31 cellular contexts compared by ENCODE assay signal in genomic region chr3:69141313-69141712, GRCh38. TPM values are rescaled to one million over a fixed set of nuclear protein-coding genes. Genes with fewer than 3 reads are reported as not detected.
"Had no signal": no experiment of that assay in that cellular context is flagged by ENCODE, and none has a peak within 500 bp of the region (broad histone marks: within the 10 kb centered on the region; RNA-seq: fewer than 3 reads in every experiment).

No MANE protein-coding gene starts in this region.

- H3K4me3 ChIP-seq: ascending aorta, breast epithelium, cardiac muscle cell, colonic mucosa, esophagus squamous epithelium, heart right ventricle had no signal

- FAIRE-seq: endometrium, endothelial cell of umbilical vein, frontal cortex had no signal

- H3K27me3 ChIP-seq: ascending aorta, breast epithelium, cardiac muscle cell, colonic mucosa, esophagus squamous epithelium, heart right ventricle had no signal

- H3K9me3 Mint-ChIP-seq: activated CD4-positive, alpha-beta memory T cell treated with anti-CD3 and anti-CD28 coated beads for 36 hours; activated CD4-positive, alpha-beta T cell treated with anti-CD3 and anti-CD28 coated beads, Interleukin-2, amount 10 ng/mL, durations not matched to agents 24 days and 14 days; activated T-cell treated with anti-CD3 and anti-CD28 coated beads, Interleukin-2, amount 50 U/mL, for 4 hours; activated T-helper 17 cell treated with anti-CD3 and anti-CD28 coated beads, Interleukin-2, amount 50 U/mL, for 72 hours; brain had no signal

- ATAC-seq: activated CD4-positive, alpha-beta T cell treated with anti-CD3 and anti-CD28 coated beads for 36 hours; activated T-cell treated with anti-CD3 and anti-CD28 coated beads, Interleukin-2, amount 50 U/mL, for 4 hours; activated T-helper 17 cell treated with anti-CD3 and anti-CD28 coated beads, Interleukin-2, amount 50 U/mL, for 72 hours; heart right ventricle had no signal

- H3K27ac Mint-ChIP-seq: activated CD4-positive, alpha-beta memory T cell treated with anti-CD3 and anti-CD28 coated beads for 36 hours; activated CD4-positive, alpha-beta T cell treated with anti-CD3 and anti-CD28 coated beads for 36 hours; activated CD4-positive, alpha-beta T cell treated with anti-CD3 and anti-CD28 coated beads, Interleukin-2, amount 10 ng/mL, durations not matched to agents 24 days and 14 days; activated naive CD8-positive, alpha-beta T cell; activated T-helper 17 cell treated with anti-CD3 and anti-CD28 coated beads, Interleukin-2, amount 50 U/mL, for 72 hours; brain had no signal

- H3K27ac ChIP-seq: ascending aorta, breast epithelium, cardiac muscle cell, colonic mucosa, epithelial cell of prostate, esophagus squamous epithelium, heart right ventricle had no signal

- H3K4me1 Mint-ChIP-seq: activated CD4-positive, alpha-beta T cell treated with anti-CD3 and anti-CD28 coated beads for 36 hours; activated CD4-positive, alpha-beta T cell treated with anti-CD3 and anti-CD28 coated beads, Interleukin-2, amount 10 ng/mL, durations not matched to agents 24 days and 14 days; activated T-helper 17 cell treated with anti-CD3 and anti-CD28 coated beads, Interleukin-2, amount 50 U/mL, for 72 hours had no signal

- H3K36me3 ChIP-seq: ascending aorta, breast epithelium, cardiac muscle cell, colonic mucosa, esophagus squamous epithelium, heart right ventricle had no signal

- H3K9me3 ChIP-seq: ascending aorta, breast epithelium, colonic mucosa, esophagus squamous epithelium, heart right ventricle had no signal

- H3K4me3 Mint-ChIP-seq: activated CD4-positive, alpha-beta memory T cell treated with anti-CD3 and anti-CD28 coated beads for 36 hours; activated CD4-positive, alpha-beta T cell treated with anti-CD3 and anti-CD28 coated beads for 36 hours; activated CD4-positive, alpha-beta T cell treated with anti-CD3 and anti-CD28 coated beads, Interleukin-2, amount 10 ng/mL, durations not matched to agents 24 days and 14 days; activated naive CD8-positive, alpha-beta T cell; activated T-cell treated with anti-CD3 and anti-CD28 coated beads, Interleukin-2, amount 50 U/mL, for 4 hours; activated T-helper 17 cell treated with anti-CD3 and anti-CD28 coated beads, Interleukin-2, amount 50 U/mL, for 72 hours; brain had no signal

- DNase-seq: activated CD4-positive, alpha-beta memory T cell treated with anti-CD3 and anti-CD28 coated beads for 36 hours; activated CD4-positive, alpha-beta T cell treated with anti-CD3 and anti-CD28 coated beads for 36 hours; activated CD4-positive, alpha-beta T cell treated with anti-CD3 and anti-CD28 coated beads, Interleukin-2, amount 10 ng/mL, durations not matched to agents 24 days and 14 days; activated CD4-positive, CD25-positive, alpha-beta regulatory T cell; activated CD4-positive, CD25-positive, alpha-beta regulatory T cell treated with anti-CD3 and anti-CD28 coated beads, Interleukin-2, amount 50 U/mL, for 72 hours; activated CD8-positive, alpha-beta memory T cell treated with anti-CD3 and anti-CD28 coated beads for 24 hours; activated effector memory CD4-positive, alpha-beta T cell treated with Interleukin-2 at 50 U/mL for 16 hours; activated gamma-delta T cell treated with Interleukin-2 at 50 U/mL for 16 hours; activated naive CD4-positive, alpha-beta T cell treated with anti-CD3 and anti-CD28 coated beads, Interleukin-2, amount 50 U/mL, for 16 hours; activated naive CD4-positive, alpha-beta T cell treated with Interleukin-2 at 50 U/mL for 16 hours; activated T-cell treated with anti-CD3 and anti-CD28 coated beads, Interleukin-2, amount 50 U/mL, for 4 hours; central memory CD4-positive, alpha-beta T cell; cerebellar nuclear complex; colonic mucosa; effector CD8-positive, alpha-beta T cell; esophagus squamous epithelium; heart right ventricle; T-helper 2 cell had no signal

- H3K36me3 Mint-ChIP-seq: activated CD4-positive, alpha-beta memory T cell treated with anti-CD3 and anti-CD28 coated beads for 36 hours; activated naive CD8-positive, alpha-beta T cell; brain had no signal

- H3K4me1 ChIP-seq: ascending aorta, breast epithelium, colonic mucosa, esophagus squamous epithelium had no signal

RNA-seq across cellular contexts. Expression of gene LMOD3, which starts 18.9 kb away (rescaled TPM):
- total RNA-seq: activated CD4-positive, alpha-beta memory T cell treated with anti-CD3 and anti-CD28 coated beads for 36 hours; activated CD4-positive, alpha-beta T cell treated with anti-CD3 and anti-CD28 coated beads for 36 hours; activated CD4-positive, alpha-beta T cell treated with anti-CD3 and anti-CD28 coated beads, Interleukin-2, amount 10 ng/mL, durations not matched to agents 24 days and 14 days; activated T-cell treated with anti-CD3 and anti-CD28 coated beads, Interleukin-2, amount 50 U/mL, for 4 hours; activated T-helper 17 cell treated with anti-CD3 and anti-CD28 coated beads, Interleukin-2, amount 50 U/mL, for 72 hours; ascending aorta; breast epithelium; dermis microvascular lymphatic vessel endothelial cell; endothelial cell of umbilical vein; fibroblast of villous mesenchyme; T-helper 1 cell treated with Interleukin-12 subunit alpha and Interleukin-12 subunit beta and Interleukin-4 antibody, amounts not matched to agents 30 ng/mL and 1 ng/mL, for 36 hours had no signal
- polyA plus RNA-seq: endothelial cell of umbilical vein had no signal
